ENCODE assay signal across 8 cellular contexts in the genomic region with DNA sequence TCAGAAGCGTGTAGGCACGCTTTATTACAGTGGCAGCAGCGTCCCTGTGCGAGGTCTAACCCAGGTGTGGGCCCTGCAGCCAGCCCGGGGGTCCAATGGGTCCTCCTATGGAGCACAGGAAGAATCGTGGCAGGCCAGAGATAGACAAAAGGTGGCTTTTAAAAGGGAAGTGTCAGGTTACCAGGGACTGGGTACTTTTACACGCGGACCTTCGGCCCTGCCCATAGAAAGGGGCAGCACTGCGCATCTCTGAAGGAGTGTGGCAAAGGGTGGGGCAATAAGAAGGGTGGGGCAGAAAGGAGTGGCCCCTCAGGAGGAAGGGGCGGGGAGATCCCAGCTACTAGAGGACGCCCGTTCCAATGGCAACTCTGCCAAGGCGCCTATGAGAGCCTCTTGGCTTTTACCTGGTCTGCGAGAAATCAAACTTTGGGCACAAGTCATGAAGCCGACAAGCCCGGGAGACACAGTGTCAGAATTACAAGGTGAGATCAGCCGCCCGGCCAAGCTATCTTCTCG.
A peak's percentile ranks its signal among the peaks of the same experiment; 100 is the strongest.
DNase-seq lines count a peak whose midpoint lies in the region; ATAC-seq and TF ChIP-seq lines count a peak whose summit lies in the region.

No MANE protein-coding gene starts in this region.

- H3K27ac Mint-ChIP-seq in T-helper 17 cell, result peak overlapping the region; percentile 96

- H3K4me1 Mint-ChIP-seq in T-helper 17 cell, result peaks cover 23% of the 10 kb centered on the region

- H3K27me3 Mint-ChIP-seq in T-helper 17 cell, result no peaks in the 10 kb centered on the region

- H3K4me3 ChIP-seq in brain microvascular endothelial cell (ENCODE audit: low read depth, low read length), result peak overlapping the region; percentile 96

- in situ Hi-C loops in brain microvascular endothelial cell (cut with HindIII; ENCODE audit: low pct_ligation_motif_present, low sequenced_read_pairs), result no loop called here

- peak; percentile 28 to 58 for DNase-seq in activated CD8-positive, alpha-beta memory T cell treated with anti-CD3 and anti-CD28 coated beads for 4 hours (ENCODE audit: low read depth in 2 of 2)
- no peak for DNase-seq in activated CD8-positive, alpha-beta memory T cell treated with anti-CD3 and anti-CD28 coated beads, Interleukin-2, amount 50 U/mL, for 48 hours
- DNase-seq in NCI-H1436 treated with DMSO at 0.1 percent for 48 hours (lab: John Stamatoyannopoulos, UW) (peak; percentile 49), T-helper 17 cell (peak in 2 of 3 donors; percentile 49 to 53), brain microvascular endothelial cell (peak; percentile 68), iPS-NIHi7 (ENCODE audit: extremely low spot score) (peak; percentile 88)
- peak; percentile 61 to 69 for DNase-seq in stimulated activated CD4-positive, alpha-beta T cell treated with anti-CD3 and anti-CD28 coated beads, Interleukin-15, amount 100 ng/mL, for 48 hours (ENCODE audit: low read depth in 2 of 2)

- peaks cover 3% of the 10 kb centered on the region for H3K36me3 ChIP-seq in brain microvascular endothelial cell (replicated peaks)

- H3K36me3 Mint-ChIP-seq in T-helper 17 cell (ENCODE audit: low read depth), result peaks cover 5% of the 10 kb centered on the region

- H3K27me3 ChIP-seq in brain microvascular endothelial cell (replicated peaks), result no peaks in the 10 kb centered on the region

- ATAC-seq in HG02884 (IDR thresholded peaks at IDR 0.05; ENCODE audit: unreplicated experiment), result peak; percentile 57
- peak; percentile 66 for ATAC-seq in T-helper 17 cell

- H3K9me3 ChIP-seq in T-helper 17 cell (ENCODE audit: control insufficient read depth, low read length, poor library complexity, severe bottlenecking), result no peaks in the 10 kb centered on the region

- H3K27ac ChIP-seq in brain microvascular endothelial cell, result peak overlapping the region; percentile 68

- TF ChIP-seq CTCF in brain microvascular endothelial cell (IDR thresholded peaks at IDR 0.05; ENCODE audit: low read depth, low read length, missing control alignments), result no peak

- peak overlapping the region; percentile 99 for H3K4me3 Mint-ChIP-seq in T-helper 17 cell
